10 cellular contexts compared by ENCODE assay signal in the genomic region with DNA sequence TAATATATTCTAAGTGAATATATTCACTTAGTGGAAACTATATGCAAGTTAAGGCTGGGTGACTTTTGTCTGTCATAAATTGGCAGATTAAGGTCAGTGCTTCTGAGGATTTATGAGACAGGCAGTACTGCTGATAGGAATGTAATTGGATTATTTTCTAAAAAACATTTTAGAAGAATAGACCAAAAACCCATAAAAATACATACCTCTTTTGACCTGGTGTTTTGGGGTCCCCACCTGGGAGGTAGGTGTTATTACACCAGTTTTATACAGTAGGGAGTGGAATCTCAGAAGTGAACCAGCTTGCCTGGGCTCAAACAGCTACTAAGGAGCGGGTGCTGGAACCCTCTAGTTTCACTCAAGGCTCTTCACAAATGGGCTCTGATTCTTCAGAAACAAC. TPM values are rescaled to one million over a fixed set of nuclear protein-coding genes. Genes with fewer than 3 reads are reported as not detected.
DNase-seq lines count a peak whose midpoint lies in the region; ATAC-seq and TF ChIP-seq lines count a peak whose summit lies in the region.
"Had no signal": no experiment of that assay in that cellular context is flagged by ENCODE, and none has a peak within 500 bp of the region (broad histone marks: within the 10 kb centered on the region; RNA-seq: fewer than 3 reads in every experiment).

No MANE protein-coding gene starts in this region.

- H3K4me1 Mint-ChIP-seq in activated T-cell treated with anti-CD3 and anti-CD28 coated beads, Interleukin-2, amount 50 U/mL, for 4 hours (ENCODE audit: low read depth): peaks cover 3% of the 10 kb centered on the region
- H3K4me1 Mint-ChIP-seq in activated T-helper 1 cell treated with anti-CD3 and anti-CD28 coated beads, Interleukin-12 subunit alpha, Interleukin-12 subunit beta, Interleukin-2, Interleukin-4 antibody, amounts not matched to agents 30 ng/mL and 10 ng/mL and 1 ng/mL, durations not matched to agents 14 hours and 24 hours and 36 hours (ENCODE audit: low read depth): no peaks in the 10 kb centered on the region

- no peak overlapping the region for H2BK5ac ChIP-seq in IMR-90 (ENCODE audit: low read depth, low read length, poor library complexity, severe bottlenecking)

- no peak overlapping the region for H2AFZ ChIP-seq in IMR-90 (replicated peaks; ENCODE audit: low read length, poor library complexity)
- H2AFZ ChIP-seq in osteoblast (ENCODE audit: low read length): no peak overlapping the region

- H3K9ac ChIP-seq in IMR-90 (ENCODE audit: low read depth, low read length): no peak overlapping the region

- peak; percentile 61 to 74 for ATAC-seq in activated T-cell treated with anti-CD3 and anti-CD28 coated beads, Interleukin-2, amount 50 U/mL, for 4 hours
- ATAC-seq in IMR-90 (ENCODE audit: low read depth): no peak

- no peak for TF ChIP-seq CTCF in IMR-90 (conservative IDR thresholded peaks at IDR 0.05; ENCODE audit: low read depth, low read length)
- TF ChIP-seq CTCF in astrocyte of the spinal cord (IDR thresholded peaks at IDR 0.05; ENCODE audit: low read depth, low read length): peak; percentile 11
- peak; percentile 6 for TF ChIP-seq CTCF in osteoblast (IDR thresholded peaks at IDR 0.05; ENCODE audit: extremely low read depth, low read depth, low read length)

- no peak overlapping the region for H3K4me3 Mint-ChIP-seq in activated T-cell treated with anti-CD3 and anti-CD28 coated beads, Interleukin-2, amount 50 U/mL, for 4 hours
- H3K4me3 Mint-ChIP-seq in activated T-helper 1 cell treated with anti-CD3 and anti-CD28 coated beads, Interleukin-12 subunit alpha, Interleukin-12 subunit beta, Interleukin-2, Interleukin-4 antibody, amounts not matched to agents 30 ng/mL and 10 ng/mL and 1 ng/mL, durations not matched to agents 14 hours and 24 hours and 36 hours: no peak overlapping the region
- H3K4me3 Mint-ChIP-seq: CD8-positive, alpha-beta memory T cell had no signal

- H3K27me3 ChIP-seq in IMR-90 (ENCODE audit: control insufficient read depth, insufficient read depth, low read length) (no peaks in the 10 kb centered on the region), osteoblast (ENCODE audit: insufficient read depth, low read length) (no peaks in the 10 kb centered on the region)

- no peak overlapping the region for H2BK15ac ChIP-seq in IMR-90 (ENCODE audit: low read depth, low read length)

- H3K4ac ChIP-seq in IMR-90 (ENCODE audit: low read depth, low read length): no peak overlapping the region

- in situ Hi-C loops in IMR-90 (cut with MboI; ENCODE audit: low sequenced_read_pairs): no loop called here
- in situ Hi-C loops in astrocyte of the spinal cord (cut with HindIII; ENCODE audit: low sequenced_read_pairs): no loop called here

- no peak overlapping the region for H3K27ac Mint-ChIP-seq in activated T-helper 1 cell treated with anti-CD3 and anti-CD28 coated beads, Interleukin-12 subunit alpha, Interleukin-12 subunit beta, Interleukin-2, Interleukin-4 antibody, amounts not matched to agents 30 ng/mL and 10 ng/mL and 1 ng/mL, durations not matched to agents 14 hours and 24 hours and 36 hours

- no peak for DNase-seq in activated T-cell treated with anti-CD3 and anti-CD28 coated beads, Interleukin-2, amount 50 U/mL, for 4 hours
- DNase-seq in activated T-cell treated with anti-CD3 and anti-CD28 coated beads for 4 hours (no peak), IMR-90 (no peak), astrocyte of the spinal cord (ENCODE audit: low read depth, low spot score) (no peak), osteoblast (ENCODE audit: insufficient read length, low spot score, missing footprints) (no peak), middle frontal gyrus (ENCODE audit: extremely low spot score, low spot score) (no peak)
- no peak for DNase-seq in activated CD4-positive, CD25-positive, alpha-beta regulatory T cell (lab: John Stamatoyannopoulos, UW)
- no peak for DNase-seq in activated T-helper 1 cell treated with anti-CD3 and anti-CD28 coated beads, Interleukin-12 subunit alpha, Interleukin-12 subunit beta, Interleukin-2, Interleukin-4 antibody, amounts not matched to agents 30 ng/mL and 10 ng/mL and 1 ng/mL, durations not matched to agents 14 hours and 24 hours and 36 hours (ENCODE audit: low spot score)
- DNase-seq: amniotic stem cell had no signal

- peaks cover 0 to 20% of the 10 kb centered on the region in 2 experiments for H3K79me1 ChIP-seq in IMR-90 (ENCODE audit: low read depth in 1 of 2, low read length in 2 of 2)

- no peak overlapping the region for H2AK9ac ChIP-seq in IMR-90 (replicated peaks; ENCODE audit: low read depth, low read length, poor library complexity)

- H4K8ac ChIP-seq in IMR-90 (ENCODE audit: low read depth in 2 of 2, low read length in 2 of 2): no peak overlapping the region

- H3K9me3 ChIP-seq in IMR-90 (ENCODE audit: control insufficient read depth, insufficient read depth, low read length): no peaks in the 10 kb centered on the region
- H3K9me3 ChIP-seq in osteoblast (ENCODE audit: low read depth, low read length): no peaks in the 10 kb centered on the region

- dilution Hi-C loops in IMR-90 (cut with HindIII; ENCODE audit: low sequenced_read_pairs, unreplicated experiment): no loop called here

- CTCF ChIA-PET in IMR-90 (lab: Yijun Ruan, JAX): no interaction called here

- H3K18ac ChIP-seq in IMR-90 (ENCODE audit: low read depth, low read length): no peak overlapping the region

- H2AK5ac ChIP-seq in IMR-90 (ENCODE audit: low read depth, low read length): no peak overlapping the region

- H3K4me3 ChIP-seq in IMR-90 (ENCODE audit: insufficient read depth, low read depth, low read length) (no peak overlapping the region), astrocyte of the spinal cord (ENCODE audit: low read depth, low read length) (no peak overlapping the region), osteoblast (ENCODE audit: insufficient read depth, low read length) (no peak overlapping the region)

- TF ChIP-seq RAD21 in IMR-90 (IDR thresholded peaks at IDR 0.05; ENCODE audit: low read length): no peak

- H3K36me3 Mint-ChIP-seq in activated T-cell treated with anti-CD3 and anti-CD28 coated beads, Interleukin-2, amount 50 U/mL, for 4 hours (ENCODE audit: insufficient read depth): peaks cover 26% of the 10 kb centered on the region
- peaks cover 32% of the 10 kb centered on the region for H3K36me3 Mint-ChIP-seq in activated T-helper 1 cell treated with anti-CD3 and anti-CD28 coated beads, Interleukin-12 subunit alpha, Interleukin-12 subunit beta, Interleukin-2, Interleukin-4 antibody, amounts not matched to agents 30 ng/mL and 10 ng/mL and 1 ng/mL, durations not matched to agents 14 hours and 24 hours and 36 hours (ENCODE audit: low read depth)

- H3K27me3 Mint-ChIP-seq in activated T-cell treated with anti-CD3 and anti-CD28 coated beads, Interleukin-2, amount 50 U/mL, for 4 hours (ENCODE audit: low read depth): no peaks in the 10 kb centered on the region
- H3K27me3 Mint-ChIP-seq in activated T-helper 1 cell treated with anti-CD3 and anti-CD28 coated beads, Interleukin-12 subunit alpha, Interleukin-12 subunit beta, Interleukin-2, Interleukin-4 antibody, amounts not matched to agents 30 ng/mL and 10 ng/mL and 1 ng/mL, durations not matched to agents 14 hours and 24 hours and 36 hours (ENCODE audit: insufficient read depth): no peaks in the 10 kb centered on the region
- H3K27me3 Mint-ChIP-seq: CD8-positive, alpha-beta memory T cell had no signal

- peaks cover 6% of the 10 kb centered on the region for H3K9me1 ChIP-seq in IMR-90 (ENCODE audit: insufficient read depth, low read length)

- H3K4me2 ChIP-seq in IMR-90 (ENCODE audit: low read depth, low read length): no peak overlapping the region
- H3K4me2 ChIP-seq in osteoblast (ENCODE audit: insufficient read depth, low read length): no peak overlapping the region

- POLR2A ChIA-PET in IMR-90 (lab: Charles Lee; ENCODE audit: unreplicated experiment): no interaction called here

- H4K91ac ChIP-seq in IMR-90 (ENCODE audit: insufficient read depth, low read depth, low read length): no peak overlapping the region

- H3K27ac ChIP-seq in IMR-90 (ENCODE audit: insufficient read depth, low read length) (no peak overlapping the region), osteoblast (ENCODE audit: low read depth, low read length) (no peak overlapping the region)

- no peak overlapping the region for H2BK120ac ChIP-seq in IMR-90 (ENCODE audit: low read depth, low read length)

- H4K5ac ChIP-seq in IMR-90 (ENCODE audit: low read depth, low read length): no peak overlapping the region

- no peak overlapping the region for H2BK20ac ChIP-seq in IMR-90 (ENCODE audit: low read depth, low read length)

- H3K23ac ChIP-seq in IMR-90 (ENCODE audit: low read depth, low read length): no peak overlapping the region

- peaks cover 23% of the 10 kb centered on the region for H3K36me3 ChIP-seq in IMR-90 (ENCODE audit: control insufficient read depth, insufficient read depth, low read length)
- peaks cover 47% of the 10 kb centered on the region for H3K36me3 ChIP-seq in osteoblast (ENCODE audit: insufficient read depth, low read length)

- WGBS in IMR-90 (ENCODE audit: extremely low coverage in 2 of 2, insufficient read length in 1 of 2), 2 experiments: no CpG with 5 or more reads among the region's 1 CpG

- H3K4me1 ChIP-seq in IMR-90 (ENCODE audit: control insufficient read depth, insufficient read depth, low read length): peaks cover 2% of the 10 kb centered on the region; the same call in 1 of the 2 replicates
- peaks cover 6% of the 10 kb centered on the region for H3K4me1 ChIP-seq in osteoblast (ENCODE audit: insufficient read depth, low read length)

- H4K20me1 ChIP-seq in IMR-90 (ENCODE audit: insufficient read depth, low read length) (no peaks in the 10 kb centered on the region), osteoblast (ENCODE audit: insufficient read depth, low read length) (no peaks in the 10 kb centered on the region)

- BruUV-seq in IMR-90 (replicated peaks; lab: Mats Ljungman, UMichigan): no TSS peak

- H3K79me2 ChIP-seq in osteoblast (ENCODE audit: insufficient read depth, low read length): peaks cover 6% of the 10 kb centered on the region

- H3K9me3 Mint-ChIP-seq in activated T-cell treated with anti-CD3 and anti-CD28 coated beads, Interleukin-2, amount 50 U/mL, for 4 hours: no peaks in the 10 kb centered on the region
- H3K9me3 Mint-ChIP-seq in activated T-helper 1 cell treated with anti-CD3 and anti-CD28 coated beads, Interleukin-12 subunit alpha, Interleukin-12 subunit beta, Interleukin-2, Interleukin-4 antibody, amounts not matched to agents 30 ng/mL and 10 ng/mL and 1 ng/mL, durations not matched to agents 14 hours and 24 hours and 36 hours: no peaks in the 10 kb centered on the region
- H3K9me3 Mint-ChIP-seq: CD8-positive, alpha-beta memory T cell had no signal

- intact Hi-C loops in IMR-90 (cut with micrococcal nuclease): loop anchor here (5.0 kb wide), 1 partner anchor 73 kb away; a partner anchor contains a TSS
- intact Hi-C loops in activated T-helper 1 cell treated with anti-CD3 and anti-CD28 coated beads, Interleukin-12 subunit alpha, Interleukin-12 subunit beta, Interleukin-2, Interleukin-4 antibody, amounts not matched to agents 30 ng/mL and 10 ng/mL and 1 ng/mL, durations not matched to agents 14 hours and 24 hours and 36 hours (cut with micrococcal nuclease): loop anchor here (5.0 kb wide), 1 partner anchor 118 kb away; no protein-coding TSS in a partner anchor

- no peak overlapping the region for H3K14ac ChIP-seq in IMR-90 (replicated peaks; ENCODE audit: low read depth, low read length)

- TF ChIP-seq POLR2A in IMR-90 (IDR thresholded peaks at IDR 0.05; ENCODE audit: low read depth, low read length): no peak

- H3K56ac ChIP-seq in IMR-90 (ENCODE audit: extremely low read depth, insufficient read depth, low read length): peak overlapping the region; percentile 3; the same call in 1 of the 2 replicates

RNA-seq across cellular contexts. Expression of a gene that starts 25.3 kb away (rescaled TPM):
- 10 to 100 TPM; 21.7 to 23.6 (median 22.0) TPM for total RNA-seq in activated T-cell treated with anti-CD3 and anti-CD28 coated beads, Interleukin-2, amount 50 U/mL, for 4 hours
- total RNA-seq in IMR-90 (2012; rRNA removed) (31.9 and 34.2 TPM in 2 replicates), osteoblast (33.3 and 35.5 TPM in 2 replicates)
- polyA plus RNA-seq in IMR-90 (2012; rRNA removed): 20.4 and 21.7 TPM in 2 replicates
- polyA plus RNA-seq in IMR-90 (2012; cell fraction: cytosol; rRNA removed): 9.5 and 14.5 TPM in 2 replicates
- polyA plus RNA-seq in IMR-90 (2012; cell fraction: nucleus; rRNA removed; ENCODE audit: low replicate concordance): 24.8 and 54.3 TPM in 2 replicates
- total RNA-seq in activated T-helper 1 cell treated with anti-CD3 and anti-CD28 coated beads, Interleukin-12 subunit alpha, Interleukin-12 subunit beta, Interleukin-2, Interleukin-4 antibody, amounts not matched to agents 30 ng/mL and 10 ng/mL and 1 ng/mL, durations not matched to agents 14 hours and 24 hours and 36 hours: 22.9 and 23.2 TPM in 2 replicates
